Comparison of ENCODE assay signal across 1 cellular context in genomic region chr16:25006504-25007055, GRCh38.
TF ChIP-seq lines count a peak whose summit lies in the region.

No MANE protein-coding gene starts in this region.

TF ChIP-seq in HEK293, 187 proteins besides CTCF, POLR2A, EP300 and RAD21 (continued from another document):
- TF ChIP-seq ZNF530 (tag by site-specific recombination; IDR thresholded peaks at IDR 0.05; ENCODE audit: low read depth) (no peak), ZFP69B (tag by site-specific recombination; IDR thresholded peaks at IDR 0.05) (peak; percentile 64; the same call in 1 of the 2 replicates), ZNF335 (tag by site-specific recombination; conservative IDR thresholded peaks at IDR 0.05) (no peak), ZBTB48 (tag by site-specific recombination; IDR thresholded peaks at IDR 0.05) (no peak), ZNF561 (tag by site-specific recombination; IDR thresholded peaks at IDR 0.05; ENCODE audit: borderline replicate concordance) (0 out of 2 replicates have a peak, but pooled peaks have one; percentile 29), ZNF48 (tag by site-specific recombination; IDR thresholded peaks at IDR 0.05) (no peak), GLI4 (tag by site-specific recombination; IDR thresholded peaks at IDR 0.05) (no peak), ZNF747 (tag by site-specific recombination; IDR thresholded peaks at IDR 0.05) (no peak), ZNF366 (tag by site-specific recombination; conservative IDR thresholded peaks at IDR 0.05) (0 out of 2 replicates have a peak, but pooled peaks have one; percentile 46), ZNF404 (tag by site-specific recombination; IDR thresholded peaks at IDR 0.05) (no peak), RBAK (tag by site-specific recombination; IDR thresholded peaks at IDR 0.05) (no peak), ZNF132 (tag by site-specific recombination; IDR thresholded peaks at IDR 0.05; ENCODE audit: borderline replicate concordance) (no peak), EGR2 (tag by site-specific recombination; IDR thresholded peaks at IDR 0.05; ENCODE audit: low read depth) (no peak), OSR2 (tag by site-specific recombination; IDR thresholded peaks at IDR 0.05) (peak; percentile 60), KLF16 (tag by site-specific recombination; IDR thresholded peaks at IDR 0.05) (peak; percentile 47; the same call in 1 of the 2 replicates), ZNF266 (tag by site-specific recombination; IDR thresholded peaks at IDR 0.05; ENCODE audit: low read depth) (no peak), ZFP41 (tag by site-specific recombination; IDR thresholded peaks at IDR 0.05; ENCODE audit: borderline replicate concordance) (no peak), ZNF830 (tag by site-specific recombination; IDR thresholded peaks at IDR 0.05; ENCODE audit: low read depth) (no peak), PRDM10 (tag by site-specific recombination; IDR thresholded peaks at IDR 0.05) (no peak), BCL11A (tag by site-specific recombination; IDR thresholded peaks at IDR 0.05; ENCODE audit: low read depth) (no peak), ZNF157 (tag by site-specific recombination; IDR thresholded peaks at IDR 0.05) (no peak), FEZF1 (tag by site-specific recombination; IDR thresholded peaks at IDR 0.05) (peak; percentile 46; the same call in 1 of the 2 replicates), ZNF585B (tag by site-specific recombination; IDR thresholded peaks at IDR 0.05) (no peak), GFI1B (tag by site-specific recombination; IDR thresholded peaks at IDR 0.05) (peak; percentile 32; the same call in 1 of the 2 replicates), ZNF449 (tag by site-specific recombination; IDR thresholded peaks at IDR 0.05) (no peak), ZNF791 (tag by site-specific recombination; IDR thresholded peaks at IDR 0.05) (no peak), SP7 (tag by site-specific recombination; IDR thresholded peaks at IDR 0.05) (peak; percentile 56; the same call in 1 of the 2 replicates), ZNF610 (tag by site-specific recombination; IDR thresholded peaks at IDR 0.05; ENCODE audit: borderline replicate concordance) (no peak), WT1 (tag by site-specific recombination; IDR thresholded peaks at IDR 0.05) (no peak), ATF2 (tag by site-specific recombination; IDR thresholded peaks at IDR 0.05; ENCODE audit: low read depth) (0 out of 2 replicates have a peak, but pooled peaks have one; percentile 3), ZNF626 (tag by site-specific recombination; IDR thresholded peaks at IDR 0.05) (no peak), YY1 (tag by site-specific recombination; IDR thresholded peaks at IDR 0.05) (no peak), ZSCAN30 (tag by site-specific recombination; IDR thresholded peaks at IDR 0.05) (no peak), OVOL3 (tag by site-specific recombination; IDR thresholded peaks at IDR 0.05) (0 out of 2 replicates have a peak, but pooled peaks have one; percentile 17), ZFHX2 (tag by site-specific recombination; conservative IDR thresholded peaks at IDR 0.05) (no peak), ZBTB17 (tag by site-specific recombination; IDR thresholded peaks at IDR 0.05) (peak; percentile 37), ZNF549 (tag by site-specific recombination; IDR thresholded peaks at IDR 0.05) (no peak), ZXDB (tag by site-specific recombination; IDR thresholded peaks at IDR 0.05) (peak; percentile 68; the same call in 1 of the 2 replicates)
- TF ChIP-seq, protein P1, sequence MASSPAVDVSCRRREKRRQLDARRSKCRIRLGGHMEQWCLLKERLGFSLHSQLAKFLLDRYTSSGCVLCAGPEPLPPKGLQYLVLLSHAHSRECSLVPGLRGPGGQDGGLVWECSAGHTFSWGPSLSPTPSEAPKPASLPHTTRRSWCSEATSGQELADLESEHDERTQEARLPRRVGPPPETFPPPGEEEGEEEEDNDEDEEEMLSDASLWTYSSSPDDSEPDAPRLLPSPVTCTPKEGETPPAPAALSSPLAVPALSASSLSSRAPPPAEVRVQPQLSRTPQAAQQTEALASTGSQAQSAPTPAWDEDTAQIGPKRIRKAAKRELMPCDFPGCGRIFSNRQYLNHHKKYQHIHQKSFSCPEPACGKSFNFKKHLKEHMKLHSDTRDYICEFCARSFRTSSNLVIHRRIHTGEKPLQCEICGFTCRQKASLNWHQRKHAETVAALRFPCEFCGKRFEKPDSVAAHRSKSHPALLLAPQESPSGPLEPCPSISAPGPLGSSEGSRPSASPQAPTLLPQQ (tag by site-specific recombination; IDR thresholded peaks at IDR 0.05), result peak; percentile 80; the same call in 1 of the 2 replicates
- TF ChIP-seq, protein P2, sequence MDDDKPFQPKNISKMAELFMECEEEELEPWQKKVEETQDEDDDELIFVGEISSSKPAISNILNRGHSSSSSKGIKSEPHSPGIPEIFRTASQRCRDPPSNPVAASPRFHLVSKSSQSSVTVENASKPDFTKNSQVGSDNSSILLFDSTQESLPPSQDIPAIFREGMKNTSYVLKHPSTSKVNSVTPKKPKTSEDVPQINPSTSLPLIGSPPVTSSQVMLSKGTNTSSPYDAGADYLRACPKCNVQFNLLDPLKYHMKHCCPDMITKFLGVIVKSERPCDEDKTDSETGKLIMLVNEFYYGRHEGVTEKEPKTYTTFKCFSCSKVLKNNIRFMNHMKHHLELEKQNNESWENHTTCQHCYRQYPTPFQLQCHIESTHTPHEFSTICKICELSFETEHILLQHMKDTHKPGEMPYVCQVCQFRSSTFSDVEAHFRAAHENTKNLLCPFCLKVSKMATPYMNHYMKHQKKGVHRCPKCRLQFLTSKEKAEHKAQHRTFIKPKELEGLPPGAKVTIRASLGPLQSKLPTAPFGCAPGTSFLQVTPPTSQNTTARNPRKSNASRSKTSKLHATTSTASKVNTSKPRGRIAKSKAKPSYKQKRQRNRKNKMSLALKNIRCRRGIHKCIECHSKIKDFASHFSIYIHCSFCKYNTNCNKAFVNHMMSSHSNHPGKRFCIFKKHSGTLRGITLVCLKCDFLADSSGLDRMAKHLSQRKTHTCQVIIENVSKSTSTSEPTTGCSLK (tag by site-specific recombination; IDR thresholded peaks at IDR 0.05), result no peak
- TF ChIP-seq, protein P3, sequence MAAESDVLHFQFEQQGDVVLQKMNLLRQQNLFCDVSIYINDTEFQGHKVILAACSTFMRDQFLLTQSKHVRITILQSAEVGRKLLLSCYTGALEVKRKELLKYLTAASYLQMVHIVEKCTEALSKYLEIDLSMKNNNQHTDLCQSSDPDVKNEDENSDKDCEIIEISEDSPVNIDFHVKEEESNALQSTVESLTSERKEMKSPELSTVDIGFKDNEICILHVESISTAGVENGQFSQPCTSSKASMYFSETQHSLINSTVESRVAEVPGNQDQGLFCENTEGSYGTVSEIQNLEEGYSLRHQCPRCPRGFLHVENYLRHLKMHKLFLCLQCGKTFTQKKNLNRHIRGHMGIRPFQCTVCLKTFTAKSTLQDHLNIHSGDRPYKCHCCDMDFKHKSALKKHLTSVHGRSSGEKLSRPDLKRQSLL (tag by site-specific recombination; IDR thresholded peaks at IDR 0.05), result no peak
- TF ChIP-seq, protein P4, sequence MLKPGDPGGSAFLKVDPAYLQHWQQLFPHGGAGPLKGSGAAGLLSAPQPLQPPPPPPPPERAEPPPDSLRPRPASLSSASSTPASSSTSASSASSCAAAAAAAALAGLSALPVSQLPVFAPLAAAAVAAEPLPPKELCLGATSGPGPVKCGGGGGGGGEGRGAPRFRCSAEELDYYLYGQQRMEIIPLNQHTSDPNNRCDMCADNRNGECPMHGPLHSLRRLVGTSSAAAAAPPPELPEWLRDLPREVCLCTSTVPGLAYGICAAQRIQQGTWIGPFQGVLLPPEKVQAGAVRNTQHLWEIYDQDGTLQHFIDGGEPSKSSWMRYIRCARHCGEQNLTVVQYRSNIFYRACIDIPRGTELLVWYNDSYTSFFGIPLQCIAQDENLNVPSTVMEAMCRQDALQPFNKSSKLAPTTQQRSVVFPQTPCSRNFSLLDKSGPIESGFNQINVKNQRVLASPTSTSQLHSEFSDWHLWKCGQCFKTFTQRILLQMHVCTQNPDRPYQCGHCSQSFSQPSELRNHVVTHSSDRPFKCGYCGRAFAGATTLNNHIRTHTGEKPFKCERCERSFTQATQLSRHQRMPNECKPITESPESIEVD (tag by site-specific recombination; IDR thresholded peaks at IDR 0.05), result peak; percentile 67; the same call in 1 of the 2 replicates
